ENCODE assay signal across 8 cellular contexts in the genomic region with DNA sequence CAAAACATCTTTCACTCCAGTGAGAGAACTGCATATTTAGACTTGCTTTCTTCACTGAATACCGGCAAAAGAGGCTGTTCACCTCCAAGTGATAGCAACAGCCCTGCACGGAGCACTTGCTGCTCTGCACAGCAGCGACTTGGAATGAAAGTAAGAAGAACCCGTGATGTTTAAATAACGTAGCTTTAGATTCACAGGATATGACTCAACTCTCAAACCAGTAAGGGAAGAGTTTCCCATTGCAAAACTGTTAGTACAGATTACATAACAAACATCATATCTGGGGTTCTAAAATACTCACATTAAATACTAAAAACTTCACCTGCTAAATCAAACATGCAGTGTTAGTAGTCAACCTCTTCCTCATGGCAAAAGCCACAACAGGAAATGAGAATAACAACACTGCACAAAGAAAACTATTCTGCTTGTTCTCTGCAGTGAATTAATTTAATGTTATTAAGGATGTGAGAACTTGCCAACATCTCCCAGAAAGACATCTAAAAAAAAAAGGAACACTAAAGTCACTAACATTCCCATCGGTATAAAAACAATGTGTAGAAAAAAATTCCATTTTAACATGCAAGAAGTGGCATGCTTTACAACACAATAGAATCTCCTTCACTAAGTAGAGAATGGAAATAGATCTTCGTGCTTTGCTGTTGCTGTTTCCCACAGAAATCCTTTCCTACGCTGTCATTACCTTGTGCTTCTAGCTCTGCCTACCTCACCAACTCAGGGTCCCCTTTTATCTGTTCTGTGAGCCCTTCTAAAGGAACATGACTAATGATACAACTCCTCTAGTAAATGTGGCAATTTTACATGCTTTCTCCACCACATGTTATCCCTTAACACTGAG.
DNase-seq lines count a peak whose midpoint lies in the region; ATAC-seq and TF ChIP-seq lines count a peak whose summit lies in the region.

No MANE protein-coding gene starts in this region.

- TF ChIP-seq CTCF in left ventricle myocardium inferior (IDR thresholded peaks at IDR 0.05; ENCODE audit: borderline replicate concordance): no peak
- no peak for TF ChIP-seq CTCF in retinal pigment epithelial cell (conservative IDR thresholded peaks at IDR 0.05; ENCODE audit: low read depth, low read length)

- no peaks in the 10 kb centered on the region for H3K9me3 Mint-ChIP-seq in activated naive CD4-positive, alpha-beta T cell treated with anti-CD3 and anti-CD28 coated beads, Interleukin-2, amount 50 U/mL, for 72 hours

- intact Hi-C loops in left ventricle myocardium inferior (cut with micrococcal nuclease): no loop called here

- peak overlapping the region; percentile 64 for H3K27ac ChIP-seq in left ventricle myocardium inferior (replicated peaks)

- H3K9me3 ChIP-seq in left ventricle myocardium inferior (replicated peaks): no peaks in the 10 kb centered on the region

- H3K36me3 Mint-ChIP-seq in activated naive CD4-positive, alpha-beta T cell treated with anti-CD3 and anti-CD28 coated beads, Interleukin-2, amount 50 U/mL, for 72 hours: no peaks in the 10 kb centered on the region

- peak; percentile 88 for ATAC-seq in HG02623 (IDR thresholded peaks at IDR 0.05; ENCODE audit: unreplicated experiment)
- peak; percentile 92 to 97 for ATAC-seq in activated naive CD4-positive, alpha-beta T cell treated with anti-CD3 and anti-CD28 coated beads, Interleukin-2, amount 50 U/mL, for 72 hours

- no peaks in the 10 kb centered on the region for H3K27me3 ChIP-seq in left ventricle myocardium inferior (ENCODE audit: low read depth)

- peak; percentile 2 to 7 for DNase-seq in stimulated activated CD4-positive, alpha-beta T cell treated with anti-CD3 and anti-CD28 coated beads, Interleukin-1b, Interleukin-23, amount 100 ng/mL, for 4 hours (ENCODE audit: low read depth in 2 of 2)
- DNase-seq in stimulated activated CD4-positive, alpha-beta T cell treated with anti-CD3 and anti-CD28 coated beads, Interleukin-2, amount 100 ng/mL, for 48 hours: no peak
- DNase-seq in MV-4-11 (lab: John Stamatoyannopoulos, UW) (peak; percentile 95), left ventricle myocardium inferior (peak; percentile 36), retinal pigment epithelial cell (ENCODE audit: low read depth) (peak; percentile 89), NCI-H1436 treated with DMSO at 0.1 percent for 48 hours (lab: John Stamatoyannopoulos, UW) (no peak)
- peak in 1 of 2 donors; percentile 7 for DNase-seq in activated naive CD4-positive, alpha-beta T cell treated with anti-CD3 and anti-CD28 coated beads, Interleukin-2, amount 50 U/mL, for 72 hours (ENCODE audit: low spot score in 2 of 2)

- no peaks in the 10 kb centered on the region for H3K4me1 ChIP-seq in left ventricle myocardium inferior

- H3K4me3 ChIP-seq in left ventricle myocardium inferior (peak overlapping the region; percentile 60), retinal pigment epithelial cell (ENCODE audit: low read length) (peak overlapping the region; percentile 75)

- H3K27ac Mint-ChIP-seq in activated naive CD4-positive, alpha-beta T cell treated with anti-CD3 and anti-CD28 coated beads, Interleukin-2, amount 50 U/mL, for 72 hours: no peak overlapping the region

- H3K36me3 ChIP-seq in left ventricle myocardium inferior: no peaks in the 10 kb centered on the region

Comparison
In these comparisons a context has a peak if more than half of its experiments do, and no peak if none do; other contexts are left out.
1. DNase-seq: peak in stimulated activated CD4-positive, alpha-beta T cell treated with anti-CD3 and anti-CD28 coated beads, Interleukin-1b, Interleukin-23, amount 100 ng/mL, for 4 hours (2 of 2), MV-4-11 (single experiment), left ventricle myocardium inferior (single experiment) and retinal pigment epithelial cell (single experiment); none in stimulated activated CD4-positive, alpha-beta T cell treated with anti-CD3 and anti-CD28 coated beads, Interleukin-2, amount 100 ng/mL, for 48 hours (0 of 2) and NCI-H1436 treated with DMSO at 0.1 percent for 48 hours (single experiment).